Comparison of ENCODE assay signal across 15 cellular contexts in the genomic region with DNA sequence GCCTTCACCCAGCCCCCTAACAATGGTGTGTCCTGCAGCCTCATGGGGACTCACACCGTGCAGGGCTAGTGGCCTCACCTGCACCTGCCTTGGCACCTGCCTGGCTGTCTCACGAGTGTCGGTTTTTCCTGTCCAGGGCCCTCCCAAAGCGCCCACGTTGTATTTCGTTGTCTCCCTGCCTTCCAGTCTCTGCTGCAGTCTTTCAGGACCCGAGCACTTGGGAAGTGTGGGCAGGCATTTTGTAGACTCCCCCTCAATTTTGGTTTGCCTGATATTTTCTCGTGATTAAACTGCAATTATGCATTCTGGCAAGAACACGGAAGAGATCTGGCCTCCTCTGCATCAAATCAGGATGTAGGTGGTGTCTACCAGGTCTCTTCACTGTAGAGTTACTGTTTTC. TPM values are rescaled to one million over a fixed set of nuclear protein-coding genes. Genes with fewer than 3 reads are reported as not detected.
DNase-seq lines count a peak whose midpoint lies in the region; ATAC-seq and TF ChIP-seq lines count a peak whose summit lies in the region.
"Had no signal": no experiment of that assay in that cellular context is flagged by ENCODE, and none has a peak within 500 bp of the region (broad histone marks: within the 10 kb centered on the region; RNA-seq: fewer than 3 reads in every experiment).

No MANE protein-coding gene starts in this region.

- H3K36me3 ChIP-seq in neural progenitor cell (no peaks in the 10 kb centered on the region), PC-9 (ENCODE audit: low read depth) (no peaks in the 10 kb centered on the region)

- peaks cover 84% of the 10 kb centered on the region for H3K36me3 Mint-ChIP-seq in activated T-cell treated with anti-CD3 and anti-CD28 coated beads, Interleukin-2, amount 50 U/mL, for 24 hours (ENCODE audit: low read depth)
- peaks cover 3 to 11% of the 10 kb centered on the region in 2 donors for H3K36me3 Mint-ChIP-seq in activated T-cell treated with anti-CD3 and anti-CD28 coated beads, Interleukin-2, amount 50 U/mL, for 72 hours (ENCODE audit: insufficient read depth in 2 of 2)
- H3K36me3 Mint-ChIP-seq in CD4-positive, alpha-beta T cell (ENCODE audit: low read depth): peaks cover 33% of the 10 kb centered on the region
- H3K36me3 Mint-ChIP-seq in T-helper 17 cell (ENCODE audit: low read depth) (no peaks in the 10 kb centered on the region), neural progenitor cell (peaks cover 20% of the 10 kb centered on the region)

- no peaks in the 10 kb centered on the region for H3K27me3 ChIP-seq in CD4-positive, alpha-beta T cell (ENCODE audit: control insufficient read depth, insufficient read depth, low read length)
- H3K27me3 ChIP-seq in neural progenitor cell (no peaks in the 10 kb centered on the region), PC-9 (ENCODE audit: insufficient read depth, low read depth) (no peaks in the 10 kb centered on the region)

- H3K4me2 ChIP-seq in neural progenitor cell (no peak overlapping the region), PC-9 (no peak overlapping the region)

- H3K9me3 ChIP-seq in CD4-positive, alpha-beta T cell (ENCODE audit: control insufficient read depth, low read length): no peaks in the 10 kb centered on the region
- no peaks in the 10 kb centered on the region for H3K9me3 ChIP-seq in T-helper 17 cell (ENCODE audit: control insufficient read depth, low read length, poor library complexity, severe bottlenecking)
- H3K9me3 ChIP-seq in neural progenitor cell (ENCODE audit: low read depth): no peaks in the 10 kb centered on the region
- no peaks in the 10 kb centered on the region for H3K9me3 ChIP-seq in PC-9 (ENCODE audit: insufficient read depth, low read depth)

- DNase-seq in activated T-cell treated with anti-CD3 and anti-CD28 coated beads, Interleukin-2, amount 50 U/mL, for 24 hours: peak; percentile 25
- DNase-seq in activated T-cell treated with anti-CD3 and anti-CD28 coated beads, Interleukin-2, amount 50 U/mL, for 72 hours: no peak
- no peak for DNase-seq in CD4-positive, alpha-beta T cell
- DNase-seq in T-helper 17 cell (no peak), neural progenitor cell (ENCODE audit: low spot score) (no peak), PC-9 (no peak), SKM-1 treated with dmso at 0.1 percent for 144 hours (lab: John Stamatoyannopoulos, UW; ENCODE audit: unreplicated experiment) (no peak)
- DNase-seq: ACHN; CD8-positive, alpha-beta memory T cell; GF-D8; NCI-H146; NCI-H345; NCI-H748 treated with DMSO at 0.1 percent for 48 hours had no signal

- H3K4me3 Mint-ChIP-seq in activated T-cell treated with anti-CD3 and anti-CD28 coated beads, Interleukin-2, amount 50 U/mL, for 24 hours: no peak overlapping the region
- H3K4me3 Mint-ChIP-seq in activated T-cell treated with anti-CD3 and anti-CD28 coated beads, Interleukin-2, amount 50 U/mL, for 72 hours: no peak overlapping the region
- H3K4me3 Mint-ChIP-seq in CD4-positive, alpha-beta T cell: peak overlapping the region; percentile 30
- H3K4me3 Mint-ChIP-seq in T-helper 17 cell (peak overlapping the region; percentile 50), neural progenitor cell (no peak overlapping the region)
- H3K4me3 Mint-ChIP-seq: CD8-positive, alpha-beta memory T cell had no signal

- no peak overlapping the region for H3K27ac ChIP-seq in CD4-positive, alpha-beta T cell (ENCODE audit: low read depth, low read length)
- H3K27ac ChIP-seq in neural progenitor cell (no peak overlapping the region), PC-9 (no peak overlapping the region)
- H3K27ac ChIP-seq: HL-60 had no signal

- H3K9me3 Mint-ChIP-seq in activated T-cell treated with anti-CD3 and anti-CD28 coated beads, Interleukin-2, amount 50 U/mL, for 24 hours: no peaks in the 10 kb centered on the region
- H3K9me3 Mint-ChIP-seq in activated T-cell treated with anti-CD3 and anti-CD28 coated beads, Interleukin-2, amount 50 U/mL, for 72 hours: no peaks in the 10 kb centered on the region
- H3K9me3 Mint-ChIP-seq in CD4-positive, alpha-beta T cell: no peaks in the 10 kb centered on the region
- no peaks in the 10 kb centered on the region for H3K9me3 Mint-ChIP-seq in neural progenitor cell
- H3K9me3 Mint-ChIP-seq: CD8-positive, alpha-beta memory T cell had no signal

- CTCF ChIA-PET in CD4-positive, alpha-beta T cell (lab: Charles Lee): no interaction called here
- CTCF ChIA-PET in PC-9 (lab: Charles Lee): no interaction called here

- H2AFZ ChIP-seq in neural progenitor cell (replicated peaks) (no peak overlapping the region), PC-9 (no peak overlapping the region)

- intact Hi-C loops in CD4-positive, alpha-beta T cell (cut with DNase I, micrococcal nuclease): no loop called here
- intact Hi-C loops in PC-9 (cut with micrococcal nuclease; ENCODE audit: unreplicated experiment): no loop called here

- ATAC-seq in activated T-cell treated with anti-CD3 and anti-CD28 coated beads, Interleukin-2, amount 50 U/mL, for 72 hours (replicated peaks in 1 of 2): no peak
- ATAC-seq in CD4-positive, alpha-beta T cell (ENCODE audit: poor library complexity): no peak
- ATAC-seq in T-helper 17 cell: peak; percentile 44
- ATAC-seq: HCT116 had no signal

- H3K79me2 ChIP-seq in neural progenitor cell (ENCODE audit: low read depth) (no peaks in the 10 kb centered on the region), PC-9 (ENCODE audit: low read depth) (no peaks in the 10 kb centered on the region)

- BruUV-seq in PC-9 (replicated peaks; lab: Mats Ljungman, UMichigan): no TSS peak

- H3K4me3 ChIP-seq in neural progenitor cell: no peak overlapping the region
- H3K4me3 ChIP-seq in PC-9: no peak overlapping the region

- H4K20me1 ChIP-seq in neural progenitor cell (ENCODE audit: low read depth) (peaks cover 19% of the 10 kb centered on the region), PC-9 (ENCODE audit: insufficient read depth) (no peaks in the 10 kb centered on the region)

- no peaks in the 10 kb centered on the region for H3K9me2 ChIP-seq in PC-9 (ENCODE audit: insufficient read depth)

- no peaks in the 10 kb centered on the region for H3K27me3 Mint-ChIP-seq in activated T-cell treated with anti-CD3 and anti-CD28 coated beads, Interleukin-2, amount 50 U/mL, for 24 hours
- no peaks in the 10 kb centered on the region for H3K27me3 Mint-ChIP-seq in activated T-cell treated with anti-CD3 and anti-CD28 coated beads, Interleukin-2, amount 50 U/mL, for 72 hours (ENCODE audit: low read depth)
- H3K27me3 Mint-ChIP-seq in CD4-positive, alpha-beta T cell: no peaks in the 10 kb centered on the region
- H3K27me3 Mint-ChIP-seq in T-helper 17 cell (no peaks in the 10 kb centered on the region), neural progenitor cell (ENCODE audit: insufficient read depth, low read depth) (peaks cover 2% of the 10 kb centered on the region)
- H3K27me3 Mint-ChIP-seq: CD8-positive, alpha-beta memory T cell had no signal

- no peaks in the 10 kb centered on the region for H3K4me1 ChIP-seq in neural progenitor cell
- H3K4me1 ChIP-seq in PC-9 (replicated peaks; ENCODE audit: insufficient read depth): no peaks in the 10 kb centered on the region

- H3K4me1 Mint-ChIP-seq in activated T-cell treated with anti-CD3 and anti-CD28 coated beads, Interleukin-2, amount 50 U/mL, for 24 hours (ENCODE audit: low read depth): peaks cover 22% of the 10 kb centered on the region
- H3K4me1 Mint-ChIP-seq in activated T-cell treated with anti-CD3 and anti-CD28 coated beads, Interleukin-2, amount 50 U/mL, for 72 hours (ENCODE audit: low read depth): peaks cover 21% of the 10 kb centered on the region
- peaks cover 27% of the 10 kb centered on the region for H3K4me1 Mint-ChIP-seq in CD4-positive, alpha-beta T cell (ENCODE audit: low read depth)
- H3K4me1 Mint-ChIP-seq in T-helper 17 cell (peaks cover 9% of the 10 kb centered on the region), neural progenitor cell (no peaks in the 10 kb centered on the region)

- H3F3A ChIP-seq in neural progenitor cell (ENCODE audit: low read depth) (peaks cover 12% of the 10 kb centered on the region), PC-9 (ENCODE audit: insufficient read depth, low read depth) (no peaks in the 10 kb centered on the region)

- H3K9ac ChIP-seq in neural progenitor cell: no peak overlapping the region

- POLR2A ChIA-PET in CD4-positive, alpha-beta T cell (lab: Charles Lee): interaction anchor here (2.6 kb wide), 1 partner anchor 17 kb away, joined by 8 read pairs; the partner anchor contains the start of gene BNIP3
- POLR2A ChIA-PET in PC-9 (lab: Charles Lee; ENCODE audit: unreplicated experiment): no interaction called here

- no peak for TF ChIP-seq CTCF in CD4-positive, alpha-beta T cell (IDR thresholded peaks at IDR 0.05)
- TF ChIP-seq CTCF in neural progenitor cell (IDR thresholded peaks at IDR 0.05) (no peak), PC-9 (conservative IDR thresholded peaks at IDR 0.05) (no peak)

- H3K27ac Mint-ChIP-seq in activated T-cell treated with anti-CD3 and anti-CD28 coated beads, Interleukin-2, amount 50 U/mL, for 24 hours: no peak overlapping the region
- no peak overlapping the region for H3K27ac Mint-ChIP-seq in activated T-cell treated with anti-CD3 and anti-CD28 coated beads, Interleukin-2, amount 50 U/mL, for 72 hours
- peak overlapping the region; percentile 66 for H3K27ac Mint-ChIP-seq in CD4-positive, alpha-beta T cell
- H3K27ac Mint-ChIP-seq in T-helper 17 cell: peak overlapping the region; percentile 24
- peak overlapping the region; percentile 6 for H3K27ac Mint-ChIP-seq in neural progenitor cell

RNA-seq across cellular contexts. Expression of gene BNIP3, which starts 17.9 kb away (rescaled TPM):
- 10 to 100 TPM; 31.3 to 51.7 TPM for total RNA-seq in activated T-cell treated with anti-CD3 and anti-CD28 coated beads, Interleukin-2, amount 50 U/mL, for 72 hours
- total RNA-seq in CD4-positive, alpha-beta T cell: 10 to 100 TPM; 21.0 to 23.6 TPM
- total RNA-seq in T-helper 17 cell (10 to 100 TPM; 12.7 to 22.0 TPM), neural progenitor cell (ENCODE audit: low replicate concordance) (256 and 312 TPM in 2 replicates), PC-9 (2021) (21.0 and 21.9 TPM in 2 replicates)

Comparison
In these comparisons a context has a peak if more than half of its experiments do, and no peak if none do; other contexts are left out.
1. H3K27ac Mint-ChIP-seq: peak in CD4-positive, alpha-beta T cell (single experiment), T-helper 17 cell (single experiment) and neural progenitor cell (single experiment); none in activated T-cell treated with anti-CD3 and anti-CD28 coated beads, Interleukin-2, amount 50 U/mL, for 24 hours (single experiment) and activated T-cell treated with anti-CD3 and anti-CD28 coated beads, Interleukin-2, amount 50 U/mL, for 72 hours (single experiment).
2. H3K4me3 Mint-ChIP-seq: peak in CD4-positive, alpha-beta T cell (single experiment) and T-helper 17 cell (single experiment); none in activated T-cell treated with anti-CD3 and anti-CD28 coated beads, Interleukin-2, amount 50 U/mL, for 24 hours (single experiment), activated T-cell treated with anti-CD3 and anti-CD28 coated beads, Interleukin-2, amount 50 U/mL, for 72 hours (0 of 2) and neural progenitor cell (single experiment).